ENCODE assay signal across 35 cellular contexts in the genomic region with DNA sequence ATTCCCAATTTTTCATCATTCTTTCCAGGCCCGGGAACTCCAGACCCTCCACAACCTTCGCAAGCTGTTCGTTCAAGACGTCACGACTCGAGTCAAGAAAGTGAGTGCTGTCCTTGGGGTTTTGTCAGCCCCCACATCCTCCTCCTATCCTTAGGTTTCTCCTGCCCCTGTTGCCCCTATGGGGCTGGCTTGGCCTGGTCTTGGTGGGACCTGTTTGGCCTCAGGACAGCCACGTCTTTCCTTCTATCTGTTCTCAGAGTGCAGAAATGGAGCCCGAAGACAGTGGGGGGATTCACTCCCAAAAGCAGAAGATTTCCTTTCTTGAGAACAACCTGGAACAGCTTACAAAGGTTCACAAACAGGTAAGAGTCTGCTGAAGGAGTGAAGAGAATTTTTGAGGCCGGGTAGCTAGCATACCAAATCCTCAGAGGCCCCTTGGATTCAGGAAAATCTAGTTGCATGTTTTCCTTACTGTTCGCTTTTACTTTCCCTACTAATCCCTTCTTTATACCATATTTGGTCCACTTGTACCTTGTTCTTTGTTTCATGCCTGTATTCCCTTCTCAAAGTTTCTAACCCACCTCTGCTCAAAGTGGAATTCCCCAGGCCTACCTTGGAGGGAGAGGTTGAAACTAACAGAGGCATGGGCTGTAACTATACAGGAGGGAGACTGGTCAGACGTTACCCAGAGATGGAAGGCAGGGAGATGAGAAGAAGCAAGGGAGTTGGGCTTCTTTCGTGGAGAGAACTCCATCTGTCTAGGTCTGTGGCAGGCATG. TPM values are rescaled to one million over a fixed set of nuclear protein-coding genes. Genes with fewer than 3 reads are reported as not detected.
"Had no signal": no experiment of that assay in that cellular context is flagged by ENCODE, and none has a peak within 500 bp of the region (broad histone marks: within the 10 kb centered on the region; RNA-seq: fewer than 3 reads in every experiment).

No MANE protein-coding gene starts in this region.

- H3K4me3 ChIP-seq: MG63 had no signal

- DNase-seq: Karpas-422, Kasumi-1, KG1, MG63, MM.1S, MV-4-11, NCI-H1048, NCI-H1092, NCI-H1092 treated with DMSO at 0.1 percent for 48 hours, NCI-H1105, NCI-H1105 treated with DMSO at 0.1 percent for 48 hours, NCI-H1417, NCI-H1417 treated with DMSO at 0.1 percent for 48 hours, NCI-H1436, NCI-H1436 treated with DMSO at 0.1 percent for 48 hours, NCI-H146, NCI-H1694, NCI-H1694 treated with DMSO at 0.1 percent for 48 hours, NCI-H187, NCI-H187 treated with DMSO at 0.1 percent for 48 hours, NCI-H1930, NCI-H2029, NCI-H2029 treated with DMSO at 0.1 percent for 48 hours, NCI-H2081, NCI-H2081 treated with DMSO at 0.1 percent for 48 hours, NCI-H2107, NCI-H2171, NCI-H2171 treated with DMSO at 0.1 percent for 48 hours, NCI-H2227 treated with DMSO at 0.1 percent for 48 hours, NCI-H226, NCI-H345, NCI-H446, NCI-H446 treated with DMSO at 0.1 percent for 48 hours had no signal

- H3K27ac ChIP-seq: KMS-11 had no signal

- H3K9ac ChIP-seq: KMS-11 had no signal

- H3K4me2 ChIP-seq: KMS-11 had no signal

- H3K9me3 ChIP-seq: MG63 had no signal

- H3K36me3 ChIP-seq: MG63 had no signal

RNA-seq across cellular contexts. Expression of a gene that starts 28.3 kb away (rescaled TPM):
- total RNA-seq: LHCN-M2 had no signal
